11 cellular contexts compared by ENCODE assay signal in the genomic region with DNA sequence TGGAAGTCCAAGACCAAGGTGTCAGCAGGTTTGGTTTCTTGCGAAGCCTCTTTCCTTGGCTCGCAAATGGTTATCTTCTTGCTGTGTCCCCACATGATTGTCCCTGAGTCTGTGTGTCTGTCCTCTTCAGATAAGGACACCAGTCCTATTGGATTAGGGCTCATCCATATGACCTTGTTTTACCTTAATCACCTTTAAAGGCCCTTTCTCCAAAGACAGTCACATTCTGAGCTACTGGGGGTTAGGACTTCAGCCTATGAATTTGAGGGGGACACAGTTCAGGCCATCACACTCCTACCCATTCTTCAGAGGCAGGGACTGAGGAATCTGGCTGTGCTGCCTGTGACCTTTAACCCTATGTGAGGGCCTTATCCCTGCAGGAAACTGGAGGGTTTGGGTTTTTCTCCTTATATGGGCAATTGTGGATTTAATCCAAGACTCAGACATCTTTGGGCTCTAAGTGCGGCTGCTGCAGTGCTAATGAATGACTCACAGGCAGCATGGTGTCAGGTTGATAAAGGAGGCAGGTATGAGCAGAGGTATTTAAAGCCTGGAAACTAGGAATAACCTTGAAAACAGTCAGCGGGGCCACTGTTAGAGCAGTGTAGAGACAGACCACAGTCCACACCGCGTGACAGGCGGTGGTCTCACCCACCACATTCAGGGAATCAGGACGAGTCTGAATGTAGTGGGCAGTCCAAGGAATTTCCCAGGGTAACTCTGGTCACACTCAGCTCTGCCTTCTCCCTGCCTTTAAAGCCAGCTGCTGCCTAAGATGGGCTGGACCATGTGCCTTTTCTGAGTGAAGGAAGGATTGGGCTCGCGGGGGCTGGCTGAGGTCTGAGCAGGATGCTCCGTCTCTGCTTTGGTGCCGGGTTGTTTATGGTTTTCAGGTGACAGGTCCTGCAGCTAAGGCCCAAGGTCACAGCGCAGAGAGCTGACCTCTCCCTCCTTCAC. TPM values are rescaled to one million over a fixed set of nuclear protein-coding genes. Genes with fewer than 3 reads are reported as not detected.
DNase-seq lines count a peak whose midpoint lies in the region; ATAC-seq, FAIRE-seq and TF ChIP-seq lines count a peak whose summit lies in the region.
"Had no signal": no experiment of that assay in that cellular context is flagged by ENCODE, and none has a peak within 500 bp of the region (broad histone marks: within the 10 kb centered on the region; RNA-seq: fewer than 3 reads in every experiment).

No MANE protein-coding gene starts in this region.

- DNase-seq in activated naive CD8-positive, alpha-beta T cell treated with anti-CD3 and anti-CD28 coated beads, Interleukin-2, amount 50 U/mL, for 24 hours: no peak
- DNase-seq in astrocyte of the cerebellum (ENCODE audit: low read depth) (peak; percentile 80), kidney (peak; percentile 19), thyroid gland (peak in 1 of 2 donors; percentile 4)
- no peak for DNase-seq in naive thymus-derived CD4-positive, alpha-beta T cell
- DNase-seq: natural killer cell; stimulated activated naive CD4-positive, alpha-beta T cell treated with Interleukin-2 at 50 U/mL for 16 hours had no signal

- POLR2A ChIA-PET in naive thymus-derived CD4-positive, alpha-beta T cell (lab: Charles Lee): interaction anchor here (1.3 to 6.3 kb wide), 5 partner anchors 9 to 101 kb away, joined by 3 to 51 read pairs (median 4); a partner anchor contains a TSS

- no peak for ATAC-seq in activated naive CD8-positive, alpha-beta T cell treated with anti-CD3 and anti-CD28 coated beads, Interleukin-2, amount 50 U/mL, for 24 hours
- ATAC-seq in naive thymus-derived CD4-positive, alpha-beta T cell: no peak
- ATAC-seq in HG02840 (IDR thresholded peaks at IDR 0.05; ENCODE audit: low FRiP score, unreplicated experiment) (no peak), HG03520 (IDR thresholded peaks at IDR 0.05; ENCODE audit: unreplicated experiment) (no peak)
- ATAC-seq: natural killer cell had no signal

- no peak for FAIRE-seq in kidney (lab: Jason Lieb, UNC)

- peak overlapping the region; percentile 60 to 71 for H3K27ac ChIP-seq in kidney (ENCODE audit: low read depth in 2 of 2, low read length in 2 of 2)
- H3K27ac ChIP-seq in thyroid gland: peak overlapping the region; percentile 94 to 98 (median 96)
- no peak overlapping the region for H3K27ac ChIP-seq in naive thymus-derived CD4-positive, alpha-beta T cell (ENCODE audit: low read depth, low read length)
- H3K27ac ChIP-seq: C4-2B had no signal

- H3K36me3 ChIP-seq in kidney (ENCODE audit: control insufficient read depth in 1 of 2, insufficient read depth in 2 of 2, low read length in 2 of 2) (peaks cover 31 to 86% of the 10 kb centered on the region in 2 donors), thyroid gland (peaks cover 19 to 21% of the 10 kb centered on the region in 2 donors)
- H3K36me3 ChIP-seq in naive thymus-derived CD4-positive, alpha-beta T cell (ENCODE audit: control insufficient read depth in 2 of 3, insufficient read depth in 3 of 3, low read length in 3 of 3): peaks cover 0 to 51% (median 13%) of the 10 kb centered on the region in 3 experiments

- in situ Hi-C loops in astrocyte of the cerebellum (cut with HindIII; ENCODE audit: low sequenced_read_pairs): no loop called here

- H3K27me3 ChIP-seq in thyroid gland: no peaks in the 10 kb centered on the region
- H3K27me3 ChIP-seq in naive thymus-derived CD4-positive, alpha-beta T cell (ENCODE audit: control insufficient read depth in 2 of 2, insufficient read depth in 2 of 2, low read length in 2 of 2): no peaks in the 10 kb centered on the region

- no peak overlapping the region for H3K4me3 Mint-ChIP-seq in activated naive CD8-positive, alpha-beta T cell
- no peak overlapping the region for H3K4me3 Mint-ChIP-seq in activated naive CD8-positive, alpha-beta T cell treated with anti-CD3 and anti-CD28 coated beads, Interleukin-2, amount 50 U/mL, for 24 hours
- H3K4me3 Mint-ChIP-seq in naive thymus-derived CD4-positive, alpha-beta T cell: peak overlapping the region in 5 of 10 donors; percentile 3 to 83 (median 39)

- H3K9me3 Mint-ChIP-seq in activated naive CD8-positive, alpha-beta T cell (ENCODE audit: low read depth): no peaks in the 10 kb centered on the region
- H3K9me3 Mint-ChIP-seq in activated naive CD8-positive, alpha-beta T cell treated with anti-CD3 and anti-CD28 coated beads, Interleukin-2, amount 50 U/mL, for 24 hours: no peaks in the 10 kb centered on the region
- H3K9me3 Mint-ChIP-seq in naive thymus-derived CD4-positive, alpha-beta T cell: no peaks in the 10 kb centered on the region
- H3K9me3 Mint-ChIP-seq: natural killer cell had no signal

- 85 to 96% methylated on average over 12 to 13 of the region's 13 CpGs for WGBS in thyroid gland, 2 donors

- intact Hi-C loops in kidney (cut with DNase I) (no loop called here), thyroid gland (cut with DNase I) (no loop called here)
- intact Hi-C loops in naive thymus-derived CD4-positive, alpha-beta T cell (cut with micrococcal nuclease): loop anchor here (2.0 to 5.0 kb wide), 4 partner anchors 29 to 71 kb away; no protein-coding TSS in a partner anchor

- peaks cover 51% of the 10 kb centered on the region for H3K4me1 Mint-ChIP-seq in activated naive CD8-positive, alpha-beta T cell (ENCODE audit: low read depth)
- H3K4me1 Mint-ChIP-seq in activated naive CD8-positive, alpha-beta T cell treated with anti-CD3 and anti-CD28 coated beads, Interleukin-2, amount 50 U/mL, for 24 hours: peaks cover 63% of the 10 kb centered on the region
- H3K4me1 Mint-ChIP-seq in naive thymus-derived CD4-positive, alpha-beta T cell: peaks cover 53 to 88% (median 69%) of the 10 kb centered on the region in 7 donors

- H3K27me3 Mint-ChIP-seq in activated naive CD8-positive, alpha-beta T cell: no peaks in the 10 kb centered on the region
- H3K27me3 Mint-ChIP-seq in activated naive CD8-positive, alpha-beta T cell treated with anti-CD3 and anti-CD28 coated beads, Interleukin-2, amount 50 U/mL, for 24 hours: no peaks in the 10 kb centered on the region
- H3K27me3 Mint-ChIP-seq in naive thymus-derived CD4-positive, alpha-beta T cell: no peaks in the 10 kb centered on the region

- no peak for TF ChIP-seq POLR2A in thyroid gland (IDR thresholded peaks at IDR 0.05)

- peak overlapping the region; percentile 28 for H3K27ac Mint-ChIP-seq in activated naive CD8-positive, alpha-beta T cell
- H3K27ac Mint-ChIP-seq in activated naive CD8-positive, alpha-beta T cell treated with anti-CD3 and anti-CD28 coated beads, Interleukin-2, amount 50 U/mL, for 24 hours: no peak overlapping the region
- H3K27ac Mint-ChIP-seq in naive thymus-derived CD4-positive, alpha-beta T cell: peak overlapping the region in 4 of 9 donors; percentile 22 to 76 (median 47)
- H3K27ac Mint-ChIP-seq: natural killer cell had no signal

- CTCF ChIA-PET in naive thymus-derived CD4-positive, alpha-beta T cell (lab: Charles Lee): interaction anchor here (0.6 to 3.5 kb wide), 4 partner anchors 8 to 50 kb away, joined by 3 to 17 read pairs (median 5); no protein-coding TSS in a partner anchor

- H3K4me1 ChIP-seq in kidney (ENCODE audit: control insufficient read depth in 1 of 2, insufficient read depth in 1 of 2, low read depth in 1 of 2, low read length in 2 of 2) (peaks cover 49 to 50% of the 10 kb centered on the region in 2 donors), thyroid gland (peaks cover 83 to 100% of the 10 kb centered on the region in 2 donors)
- peaks cover 7 to 54% of the 10 kb centered on the region in 2 donors for H3K4me1 ChIP-seq in naive thymus-derived CD4-positive, alpha-beta T cell (ENCODE audit: control insufficient read depth in 2 of 2, insufficient read depth in 2 of 2, low read length in 2 of 2)

- TF ChIP-seq CTCF in astrocyte of the cerebellum (IDR thresholded peaks at IDR 0.05; ENCODE audit: low read depth, low read length, missing control alignments): no peak
- no peak for TF ChIP-seq CTCF in kidney (IDR thresholded peaks at IDR 0.05; ENCODE audit: borderline replicate concordance, extremely low read depth, insufficient read depth)
- TF ChIP-seq CTCF in thyroid gland (IDR thresholded peaks at IDR 0.05): no peak

- H3K9me3 ChIP-seq in kidney (ENCODE audit: control insufficient read depth in 1 of 2, low read length in 2 of 2) (no peaks in the 10 kb centered on the region), thyroid gland (no peaks in the 10 kb centered on the region)
- H3K9me3 ChIP-seq in naive thymus-derived CD4-positive, alpha-beta T cell (ENCODE audit: control insufficient read depth in 2 of 3, low read length in 3 of 3): no peaks in the 10 kb centered on the region

- H3K4me3 ChIP-seq in astrocyte of the cerebellum (ENCODE audit: low read depth, low read length) (no peak overlapping the region), kidney (ENCODE audit: low read length in 2 of 2) (no peak overlapping the region), thyroid gland (replicated peaks in 1 of 3) (no peak overlapping the region)
- no peak overlapping the region for H3K4me3 ChIP-seq in naive thymus-derived CD4-positive, alpha-beta T cell (ENCODE audit: low read length)

- peak overlapping the region in 1 of 2 donors; percentile 27 for H3K9ac ChIP-seq in kidney (ENCODE audit: low read length in 2 of 2)

- peaks cover 11% of the 10 kb centered on the region for H3K36me3 Mint-ChIP-seq in activated naive CD8-positive, alpha-beta T cell
- H3K36me3 Mint-ChIP-seq in activated naive CD8-positive, alpha-beta T cell treated with anti-CD3 and anti-CD28 coated beads, Interleukin-2, amount 50 U/mL, for 24 hours (ENCODE audit: low read depth): peaks cover 57% of the 10 kb centered on the region
- peaks cover 5 to 42% (median 35%) of the 10 kb centered on the region in 5 donors for H3K36me3 Mint-ChIP-seq in naive thymus-derived CD4-positive, alpha-beta T cell
- H3K36me3 Mint-ChIP-seq: natural killer cell had no signal

RNA-seq across cellular contexts. Expression of a gene that starts 10.3 kb away (rescaled TPM):
- 93.3 TPM for total RNA-seq in kidney
- 38.4 TPM for polyA plus RNA-seq in kidney (ENCODE audit: insufficient read depth, low read depth, low replicate concordance)
- total RNA-seq in thyroid gland: 100 to 1,000 TPM in 2 of 4 donors, 10 to 100 TPM in 2; 58.3 to 135 (median 109) TPM
- 100 to 1,000 TPM in 3 of 5 experiments, 10 to 100 TPM in 2; 49.5 to 124 (median 107) TPM for total RNA-seq in naive thymus-derived CD4-positive, alpha-beta T cell
- polyA plus RNA-seq in naive thymus-derived CD4-positive, alpha-beta T cell: 10 to 100 TPM; 15.3 to 31.2 TPM

RNA-seq across cellular contexts. Expression of a gene that starts 46.0 kb away (rescaled TPM):
- total RNA-seq in kidney: 14.6 TPM
- 31.6 TPM for polyA plus RNA-seq in kidney (ENCODE audit: insufficient read depth, low read depth, low replicate concordance)
- 10 to 100 TPM; 26.6 to 39.6 (median 32.8) TPM for total RNA-seq in thyroid gland
- 10 to 100 TPM in 3 of 5 experiments, 1 to 10 TPM in 2; 6.4 to 20.2 (median 14.1) TPM for total RNA-seq in naive thymus-derived CD4-positive, alpha-beta T cell
- 10 to 100 TPM; 23.2 to 28.9 TPM for polyA plus RNA-seq in naive thymus-derived CD4-positive, alpha-beta T cell

RNA-seq across cellular contexts. Expression of a gene that starts 46.3 kb away (rescaled TPM):
- total RNA-seq in kidney (62.0 TPM), thyroid gland (10 to 100 TPM; 59.9 to 79.3 (median 68.8) TPM)
- polyA plus RNA-seq in kidney (ENCODE audit: insufficient read depth, low read depth, low replicate concordance): 55.4 TPM
- 10 to 100 TPM; 55.8 to 81.1 (median 76.7) TPM for total RNA-seq in naive thymus-derived CD4-positive, alpha-beta T cell
- polyA plus RNA-seq in naive thymus-derived CD4-positive, alpha-beta T cell: 10 to 100 TPM; 18.9 to 40.3 TPM

Comparison
In these comparisons a context has a peak if more than half of its experiments do, and no peak if none do; other contexts are left out.
1. DNase-seq: peak in astrocyte of the cerebellum (single experiment) and kidney (single experiment); none in activated naive CD8-positive, alpha-beta T cell treated with anti-CD3 and anti-CD28 coated beads, Interleukin-2, amount 50 U/mL, for 24 hours (single experiment) and naive thymus-derived CD4-positive, alpha-beta T cell (0 of 9).
2. intact Hi-C loops: an anchor here in naive thymus-derived CD4-positive, alpha-beta T cell (2.0 to 5.0 kb wide); none called in kidney and thyroid gland.